In genomic region chr2:216971632-216972031, GRCh38 we compare ENCODE assay signal across 24 cellular contexts.
"Had no signal": no experiment of that assay in that cellular context is flagged by ENCODE, and none has a peak within 500 bp of the region (broad histone marks: within the 10 kb centered on the region; RNA-seq: fewer than 3 reads in every experiment).

No MANE protein-coding gene starts in this region.

- ATAC-seq: activated T-cell treated with anti-CD3 and anti-CD28 coated beads, Interleukin-2, amount 50 U/mL, for 72 hours; natural killer cell treated with Interleukin-12 subunit alpha and Interleukin-12 subunit beta and Interleukin-15 and Interleukin-18, amount 100 ng/mL, for 72 hours; stimulated activated naive CD8-positive, alpha-beta T cell treated with anti-CD3 and anti-CD28 coated beads, Interleukin-15, amount 100 ng/mL, for 72 hours; T-helper 17 cell had no signal

- H3K4me1 Mint-ChIP-seq: endodermal cell; mesothelial cell of epicardium; stimulated activated naive CD8-positive, alpha-beta T cell treated with anti-CD3 and anti-CD28 coated beads, Interleukin-15, amount 100 ng/mL, for 72 hours; T-helper 17 cell had no signal

- H3K4me1 ChIP-seq: parathyroid adenoma, SJSA1 had no signal

- H3K9me3 ChIP-seq: heart right ventricle, neutrophil, SJSA1, suprapubic skin had no signal

- H3K27me3 Mint-ChIP-seq: T-helper 17 cell had no signal

- H3K9me3 Mint-ChIP-seq: endodermal cell; mesothelial cell of epicardium; natural killer cell treated with Interleukin-12 subunit alpha and Interleukin-12 subunit beta and Interleukin-15 and Interleukin-18, amount 100 ng/mL, for 72 hours; stimulated activated naive CD8-positive, alpha-beta T cell treated with anti-CD3 and anti-CD28 coated beads, Interleukin-15, amount 100 ng/mL, for 72 hours; type B pancreatic cell had no signal

- H3K9ac ChIP-seq: parathyroid adenoma had no signal

- H3K4me3 Mint-ChIP-seq: activated T-cell treated with anti-CD3 and anti-CD28 coated beads, Interleukin-2, amount 50 U/mL, for 72 hours; endodermal cell; mesothelial cell of epicardium; natural killer cell treated with Interleukin-12 subunit alpha and Interleukin-12 subunit beta and Interleukin-15 and Interleukin-18, amount 100 ng/mL, for 72 hours; stimulated activated naive CD8-positive, alpha-beta T cell treated with anti-CD3 and anti-CD28 coated beads, Interleukin-15, amount 100 ng/mL, for 72 hours; T-helper 17 cell; type B pancreatic cell had no signal

- H3K27ac ChIP-seq: epithelial cell of prostate, neutrophil, parathyroid adenoma, SJSA1, suprapubic skin, VCaP had no signal

- H3K27me3 ChIP-seq: heart right ventricle, neutrophil, SJSA1, suprapubic skin had no signal

- H3K4me3 ChIP-seq: heart right ventricle, SJSA1, skin epidermis, suprapubic skin had no signal

- H3K79me2 ChIP-seq: parathyroid adenoma had no signal

- H3K27ac Mint-ChIP-seq: activated T-cell treated with anti-CD3 and anti-CD28 coated beads, Interleukin-2, amount 50 U/mL, for 72 hours; endodermal cell; mesothelial cell of epicardium; natural killer cell treated with Interleukin-12 subunit alpha and Interleukin-12 subunit beta and Interleukin-15 and Interleukin-18, amount 100 ng/mL, for 72 hours; stimulated activated naive CD8-positive, alpha-beta T cell treated with anti-CD3 and anti-CD28 coated beads, Interleukin-15, amount 100 ng/mL, for 72 hours; T-helper 17 cell; type B pancreatic cell had no signal

- H3K36me3 Mint-ChIP-seq: mesothelial cell of epicardium; natural killer cell treated with Interleukin-12 subunit alpha and Interleukin-12 subunit beta and Interleukin-15 and Interleukin-18, amount 100 ng/mL, for 72 hours; type B pancreatic cell had no signal

- H2AFZ ChIP-seq: parathyroid adenoma had no signal

- FAIRE-seq: frontal cortex had no signal

- H3K36me3 ChIP-seq: heart right ventricle, neutrophil, SJSA1, suprapubic skin had no signal

- DNase-seq: activated CD4-positive, alpha-beta T cell treated with anti-CD3 and anti-CD28 coated beads, Interleukin-2, amount 50 U/mL, for 1 hour; activated CD4-positive, CD25-positive, alpha-beta regulatory T cell treated with anti-CD3 and anti-CD28 coated beads, Interleukin-2, amount 50 U/mL, for 72 hours; activated CD8-positive, alpha-beta memory T cell treated with anti-CD3 and anti-CD28 coated beads, Interleukin-2, amount 50 U/mL, for 4 hours; activated effector memory CD4-positive, alpha-beta T cell treated with anti-CD3 and anti-CD28 coated beads, Interleukin-2, amount 50 U/mL, for 16 hours; activated naive CD4-positive, alpha-beta T cell treated with anti-CD3 and anti-CD28 coated beads, Interleukin-2, amount 50 U/mL, for 16 hours; activated T-cell treated with anti-CD3 and anti-CD28 coated beads, Interleukin-2, amount 50 U/mL, for 72 hours; caudate nucleus; endodermal cell; heart right ventricle; stimulated activated CD4-positive, alpha-beta T cell treated with anti-CD3 and anti-CD28 coated beads, Interleukin-15, amount 100 ng/mL, for 24 hours; stimulated activated CD4-positive, alpha-beta T cell treated with anti-CD3 and anti-CD28 coated beads, Interleukin-2, amount 100 ng/mL, for 48 hours; stimulated activated naive CD8-positive, alpha-beta T cell treated with anti-CD3 and anti-CD28 coated beads, Interleukin-15, amount 100 ng/mL, for 72 hours; T-helper 17 cell had no signal
